Comparison of ENCODE assay signal across 16 cellular contexts in the genomic region with DNA sequence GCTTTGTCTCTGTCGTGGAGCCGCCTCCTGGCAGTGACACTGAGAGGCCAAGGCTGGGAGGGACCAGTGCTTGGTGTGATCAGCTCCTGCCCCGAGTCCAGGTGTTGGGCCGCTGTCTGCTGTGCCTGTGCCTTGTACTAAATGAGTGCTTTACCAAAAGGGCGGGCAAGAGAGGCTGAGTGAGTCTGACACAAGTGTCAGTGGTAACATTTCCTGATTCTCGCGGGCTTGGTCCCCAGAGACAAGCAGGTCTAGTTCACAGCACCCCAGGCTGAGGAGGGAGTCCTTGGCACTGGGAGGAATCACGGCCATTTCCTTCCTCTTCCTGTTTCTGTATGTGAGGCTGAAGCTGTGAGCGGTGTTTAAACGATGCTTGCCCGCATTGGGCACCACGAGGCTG. TPM values are rescaled to one million over a fixed set of nuclear protein-coding genes. Genes with fewer than 3 reads are reported as not detected.
DNase-seq lines count a peak whose midpoint lies in the region; ATAC-seq and TF ChIP-seq lines count a peak whose summit lies in the region.
"Had no signal": no experiment of that assay in that cellular context is flagged by ENCODE, and none has a peak within 500 bp of the region (broad histone marks: within the 10 kb centered on the region; RNA-seq: fewer than 3 reads in every experiment).

No MANE protein-coding gene starts in this region.

- peak overlapping the region; percentile 60 for H3K27ac ChIP-seq in CD4-positive, alpha-beta T cell (ENCODE audit: low read depth, low read length)
- H3K27ac ChIP-seq: colonic mucosa had no signal

- peaks cover 11% of the 10 kb centered on the region for H3K36me3 ChIP-seq in mucosa of descending colon (ENCODE audit: low read depth)

- intact Hi-C loops in CD4-positive, alpha-beta T cell (cut with DNase I, micrococcal nuclease) = loop anchor here in 1 of 2 experiments (5.0 kb wide), 1 partner anchor 41 kb away; no protein-coding TSS in a partner anchor
- intact Hi-C loops in mucosa of descending colon (cut with DNase I, micrococcal nuclease) = no loop called here

- peaks cover 76% of the 10 kb centered on the region for H3K4me1 Mint-ChIP-seq in CD4-positive, alpha-beta T cell (ENCODE audit: low read depth)
- peaks cover 54% of the 10 kb centered on the region for H3K4me1 Mint-ChIP-seq in T-helper 2 cell treated with Interferon-gamma antibody and Interleukin-4, amounts not matched to agents 5 μg/mL and 100 μg/mL, for 36 hours (ENCODE audit: low read depth)

- peak overlapping the region; percentile 87 for H3K4me3 Mint-ChIP-seq in CD4-positive, alpha-beta T cell
- peak overlapping the region; percentile 66 for H3K4me3 Mint-ChIP-seq in T-helper 2 cell treated with Interferon-gamma antibody and Interleukin-4, amounts not matched to agents 5 μg/mL and 100 μg/mL, for 36 hours
- H3K4me3 Mint-ChIP-seq: nephron had no signal

- peak in 2 of 10 experiments; percentile 16 to 27 for DNase-seq in CD4-positive, alpha-beta T cell
- no peak for DNase-seq in T-helper 2 cell treated with Interferon-gamma antibody and Interleukin-4, amounts not matched to agents 5 μg/mL and 100 μg/mL, for 36 hours (ENCODE audit: low spot score)
- DNase-seq in mucosa of descending colon = no peak
- DNase-seq in UCSD-AML1 (lab: John Stamatoyannopoulos, UW; ENCODE audit: unreplicated experiment) = no peak
- no peak for DNase-seq in amniotic stem cell (lab: John Stamatoyannopoulos, UW)
- DNase-seq: colonic mucosa; NCI-H1092 treated with DMSO at 0.1 percent for 48 hours; NCI-H226; PC-3; stimulated activated naive CD8-positive, alpha-beta T cell treated with anti-CD3 and anti-CD28 coated beads, Interleukin-15, amount 100 ng/mL, for 72 hours; SW 1271 had no signal

- CTCF ChIA-PET in CD4-positive, alpha-beta T cell (lab: Charles Lee) = interaction anchor here (0.8 to 1.4 kb wide), 2 partner anchors 9 to 34 kb away, joined by 3 to 4 read pairs; no protein-coding TSS in a partner anchor

- POLR2A ChIA-PET in CD4-positive, alpha-beta T cell (lab: Charles Lee) = interaction anchor here (0.7 to 3.7 kb wide), 10 partner anchors 10 to 485 kb away, joined by 3 to 17 read pairs (median 6); partner anchors contain the start of genes FLCN and PLD6

- peaks cover 85% of the 10 kb centered on the region for H3K36me3 Mint-ChIP-seq in CD4-positive, alpha-beta T cell (ENCODE audit: low read depth)
- peaks cover 69% of the 10 kb centered on the region for H3K36me3 Mint-ChIP-seq in T-helper 2 cell treated with Interferon-gamma antibody and Interleukin-4, amounts not matched to agents 5 μg/mL and 100 μg/mL, for 36 hours (ENCODE audit: low read depth)

- no peaks in the 10 kb centered on the region for H3K27me3 Mint-ChIP-seq in CD4-positive, alpha-beta T cell
- no peaks in the 10 kb centered on the region for H3K27me3 Mint-ChIP-seq in T-helper 2 cell treated with Interferon-gamma antibody and Interleukin-4, amounts not matched to agents 5 μg/mL and 100 μg/mL, for 36 hours (ENCODE audit: low read depth)
- H3K27me3 Mint-ChIP-seq: stimulated activated naive CD8-positive, alpha-beta T cell treated with anti-CD3 and anti-CD28 coated beads, Interleukin-15, amount 100 ng/mL, for 72 hours had no signal

- H3K4me3 ChIP-seq in mucosa of descending colon = no peak overlapping the region
- H3K4me3 ChIP-seq: colonic mucosa, left lung had no signal

- H3K9me3 Mint-ChIP-seq in CD4-positive, alpha-beta T cell = no peaks in the 10 kb centered on the region
- H3K9me3 Mint-ChIP-seq in T-helper 2 cell treated with Interferon-gamma antibody and Interleukin-4, amounts not matched to agents 5 μg/mL and 100 μg/mL, for 36 hours = no peaks in the 10 kb centered on the region
- H3K9me3 Mint-ChIP-seq: nephron; stimulated activated naive CD8-positive, alpha-beta T cell treated with anti-CD3 and anti-CD28 coated beads, Interleukin-15, amount 100 ng/mL, for 72 hours had no signal

- peak; percentile 21 for ATAC-seq in CD4-positive, alpha-beta T cell (ENCODE audit: poor library complexity)
- peak; percentile 58 for ATAC-seq in GM21447 (IDR thresholded peaks at IDR 0.05; ENCODE audit: unreplicated experiment)
- peak; percentile 18 for ATAC-seq in mucosa of descending colon
- no peak for ATAC-seq in HG02852 (IDR thresholded peaks at IDR 0.05; ENCODE audit: unreplicated experiment)
- ATAC-seq: left lung; PC-3; right cardiac atrium; stimulated activated naive CD8-positive, alpha-beta T cell treated with anti-CD3 and anti-CD28 coated beads, Interleukin-15, amount 100 ng/mL, for 72 hours had no signal

- peak overlapping the region; percentile 99 for H3K27ac Mint-ChIP-seq in CD4-positive, alpha-beta T cell
- peak overlapping the region; percentile 76 for H3K27ac Mint-ChIP-seq in T-helper 2 cell treated with Interferon-gamma antibody and Interleukin-4, amounts not matched to agents 5 μg/mL and 100 μg/mL, for 36 hours
- H3K27ac Mint-ChIP-seq: nephron had no signal

- TF ChIP-seq CTCF in CD4-positive, alpha-beta T cell (IDR thresholded peaks at IDR 0.05) = no peak
- no peak for TF ChIP-seq CTCF in mucosa of descending colon (IDR thresholded peaks at IDR 0.05)

- H3K9me3 ChIP-seq in CD4-positive, alpha-beta T cell (ENCODE audit: control insufficient read depth, low read length) = no peaks in the 10 kb centered on the region
- no peaks in the 10 kb centered on the region for H3K9me3 ChIP-seq in mucosa of descending colon
- H3K9me3 ChIP-seq: colonic mucosa, left lung had no signal

- no peaks in the 10 kb centered on the region for H3K4me1 ChIP-seq in mucosa of descending colon (ENCODE audit: low read depth)
- H3K4me1 ChIP-seq: colonic mucosa had no signal

- H3K27me3 ChIP-seq in CD4-positive, alpha-beta T cell (ENCODE audit: control insufficient read depth, insufficient read depth, low read length) = no peaks in the 10 kb centered on the region
- H3K27me3 ChIP-seq: colonic mucosa, left lung had no signal

RNA-seq across cellular contexts. Expression of gene PLD6, which starts 30.2 kb away (rescaled TPM):
- total RNA-seq in CD4-positive, alpha-beta T cell = 1 to 10 TPM; 7.1 to 7.5 TPM
- 10 to 100 TPM in 1 of 3 donors, 1 to 10 TPM in 2; 1.3 to 12.9 (median 2.0) TPM for total RNA-seq in mucosa of descending colon
